ENCODE assay signal across 9 cellular contexts in the genomic region with DNA sequence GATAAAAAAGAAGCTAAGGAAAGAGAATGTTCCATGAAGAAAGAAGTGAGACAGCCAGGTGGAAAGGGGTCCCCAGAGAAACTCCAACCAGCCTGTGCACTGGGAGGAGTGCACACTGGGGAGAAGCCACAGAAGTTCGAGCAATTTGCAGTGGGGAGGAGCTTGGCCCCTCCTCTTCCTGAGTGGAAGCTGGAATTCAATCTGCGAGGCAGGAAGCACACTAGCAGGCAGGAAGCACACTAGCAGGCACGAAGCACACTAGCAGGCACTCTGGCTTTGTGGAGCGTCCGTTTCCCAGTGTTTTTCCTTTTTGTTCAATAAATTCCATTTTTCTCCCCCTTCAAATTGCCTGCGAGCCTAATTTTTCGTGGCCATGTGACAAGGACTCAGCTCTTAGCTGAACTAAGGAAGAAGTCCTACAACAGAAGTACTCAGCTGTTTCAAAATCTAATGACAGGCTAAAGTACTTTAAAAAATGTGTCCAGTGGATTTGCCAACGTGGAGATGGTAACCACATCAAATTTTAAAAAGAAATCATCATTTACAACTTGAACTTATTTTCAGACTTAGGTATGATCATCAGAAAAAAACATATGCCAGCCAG. TPM values are rescaled to one million over a fixed set of nuclear protein-coding genes. Genes with fewer than 3 reads are reported as not detected.
DNase-seq lines count a peak whose midpoint lies in the region; ATAC-seq, FAIRE-seq and TF ChIP-seq lines count a peak whose summit lies in the region.
"Had no signal": no experiment of that assay in that cellular context is flagged by ENCODE, and none has a peak within 500 bp of the region (broad histone marks: within the 10 kb centered on the region; RNA-seq: fewer than 3 reads in every experiment).

No MANE protein-coding gene starts in this region.

- H3K4me1 ChIP-seq in K562 (replicated peaks in 1 of 2; ENCODE audit: control insufficient read depth in 2 of 2, insufficient read depth in 2 of 2, low read length in 2 of 2) (no peaks in the 10 kb centered on the region), left lung (peaks cover 9 to 14% of the 10 kb centered on the region in 2 donors), tibial artery (peaks cover 0 to 13% (median 3%) of the 10 kb centered on the region in 4 donors)

- TF ChIP-seq RAD21 in K562 (CRISPR knock-in tag; conservative IDR thresholded peaks at IDR 0.05 in 1 of 2, IDR thresholded peaks at IDR 0.05 in 1 of 2): no peak

- POLR2A ChIA-PET in K562 (lab: Yijun Ruan, JAX): interaction anchor here (1.3 kb wide), 1 partner anchor 13 kb away, joined by 4 read pairs; no protein-coding TSS in a partner anchor

- no peak overlapping the region for H3K9ac ChIP-seq in K562 (ENCODE audit: insufficient read depth in 1 of 2, low read depth in 2 of 2, low read length in 2 of 2)

- no peaks in the 10 kb centered on the region for H3K79me2 ChIP-seq in K562 (ENCODE audit: control insufficient read depth, insufficient read depth, low read length)

- H3K4me2 ChIP-seq in K562 (ENCODE audit: insufficient read depth, low read length): no peak overlapping the region

- H3K9me1 ChIP-seq in K562 (ENCODE audit: control insufficient read depth, insufficient read depth, low read length): no peaks in the 10 kb centered on the region

- 0 out of 2 replicates have a peak overlapping the region, but pooled peaks have one; percentile 28 for H2AFZ ChIP-seq in K562 (ENCODE audit: low read depth, low read length)

- TF ChIP-seq CTCF in K562 (IDR thresholded peaks at IDR 0.05 in 2 of 3, conservative IDR thresholded peaks at IDR 0.05 in 1 of 3; ENCODE audit: insufficient read depth in 2 of 3, low read depth in 1 of 3, low read length in 3 of 3): no peak
- no peak for TF ChIP-seq CTCF in left lung (IDR thresholded peaks at IDR 0.05)
- TF ChIP-seq CTCF in tibial artery (IDR thresholded peaks at IDR 0.05): no peak
- no peak for TF ChIP-seq CTCF in GM20000 (IDR thresholded peaks at IDR 0.05; ENCODE audit: extremely low read depth, missing control alignments)

- H3K36me3 ChIP-seq in K562 (ENCODE audit: control insufficient read depth, insufficient read depth, low read length) (peaks cover 47% of the 10 kb centered on the region), left lung (peaks cover 0 to 37% of the 10 kb centered on the region in 2 donors), tibial artery (peaks cover 3 to 37% (median 4%) of the 10 kb centered on the region in 3 donors)

- ATAC-seq in K562: peak; percentile 78
- ATAC-seq in left lung: peak; percentile 99

- CTCF ChIA-PET in K562 (lab: Yijun Ruan, JAX; ENCODE audit: low intra/inter-chr PET ratio): no interaction called here

- intact Hi-C loops in activated CD4-positive, alpha-beta T cell treated with anti-CD3 and anti-CD28 coated beads, Interleukin-2, amount 10 ng/mL, durations not matched to agents 24 days and 14 days (cut with micrococcal nuclease): no loop called here
- intact Hi-C loops in K562 (cut with micrococcal nuclease): no loop called here
- intact Hi-C loops in left lung (cut with DNase I): no loop called here
- intact Hi-C loops in tibial artery (cut with DNase I; ENCODE audit: low total_unique reads): no loop called here

- H3K27me3 Mint-ChIP-seq in activated CD4-positive, alpha-beta T cell treated with anti-CD3 and anti-CD28 coated beads, Interleukin-2, amount 10 ng/mL, durations not matched to agents 24 days and 14 days: no peaks in the 10 kb centered on the region

- H3K27me3 ChIP-seq in K562 (ENCODE audit: control insufficient read depth in 2 of 2, insufficient read depth in 2 of 2, low read length in 2 of 2) (no peaks in the 10 kb centered on the region), left lung (no peaks in the 10 kb centered on the region), tibial artery (no peaks in the 10 kb centered on the region)

- no peaks in the 10 kb centered on the region for H3K9me3 ChIP-seq in K562 (replicated peaks; ENCODE audit: control insufficient read depth, insufficient read depth, low read depth, low read length)
- no peaks in the 10 kb centered on the region for H3K9me3 ChIP-seq in left lung
- no peaks in the 10 kb centered on the region for H3K9me3 ChIP-seq in tibial artery

- H3K4me3 Mint-ChIP-seq in activated CD4-positive, alpha-beta T cell treated with anti-CD3 and anti-CD28 coated beads, Interleukin-2, amount 10 ng/mL, durations not matched to agents 24 days and 14 days: peak overlapping the region; percentile 27

- H3K4me3 ChIP-seq in K562: no peak overlapping the region
- H3K4me3 ChIP-seq in left lung: peak overlapping the region in 1 of 2 donors; percentile 13
- peak overlapping the region; percentile 33 to 48 for H3K4me3 ChIP-seq in tibial artery

- DNase-seq in activated CD4-positive, alpha-beta T cell treated with anti-CD3 and anti-CD28 coated beads, Interleukin-2, amount 10 ng/mL, durations not matched to agents 24 days and 14 days: peak; percentile 60
- no peak for DNase-seq in activated CD4-positive, alpha-beta T cell treated with anti-CD3 and anti-CD28 coated beads, Interleukin-2, amount 50 U/mL, for 1 hour
- DNase-seq in K562 (ENCODE audit: extremely low read depth in 1 of 4, low spot score in 3 of 4): peak in 1 of 4 experiments; percentile 19
- peak in 1 of 2 donors; percentile 64 for DNase-seq in left lung
- DNase-seq in tibial artery: peak; percentile 65 to 83
- DNase-seq in NCI-H526 treated with DMSO at 0.1 percent for 48 hours (lab: John Stamatoyannopoulos, UW): no peak
- DNase-seq in GM20000 (ENCODE audit: low spot score): no peak
- DNase-seq in NCI-H82 (lab: John Stamatoyannopoulos, UW): no peak
- DNase-seq: AML-193 had no signal

- TF ChIP-seq POLR2A in K562 (conservative IDR thresholded peaks at IDR 0.05): no peak

- H3K27ac ChIP-seq in K562 (ENCODE audit: extremely low read depth, low read depth, low read length) (no peak overlapping the region), left lung (peak overlapping the region; percentile 73 to 81), tibial artery (peak overlapping the region; percentile 77 to 80)

- H3K27ac Mint-ChIP-seq in activated CD4-positive, alpha-beta T cell treated with anti-CD3 and anti-CD28 coated beads, Interleukin-2, amount 10 ng/mL, durations not matched to agents 24 days and 14 days: peak overlapping the region; percentile 65

- no peak for FAIRE-seq in K562 (lab: Jason Lieb, UNC)

- 54% methylated on average over 8 of the region's 8 CpGs for whole genome bisulfite sequencing in K562 (ENCODE audit: insufficient coverage, low coverage, missing lambda C conversion rate)

- BruUV-seq in K562 (replicated peaks; lab: Mats Ljungman, UMichigan): no TSS peak

- no peaks in the 10 kb centered on the region for H3K9me3 Mint-ChIP-seq in activated CD4-positive, alpha-beta T cell treated with anti-CD3 and anti-CD28 coated beads, Interleukin-2, amount 10 ng/mL, durations not matched to agents 24 days and 14 days

- no peaks in the 10 kb centered on the region for H4K20me1 ChIP-seq in K562 (replicated peaks; ENCODE audit: control insufficient read depth, insufficient read depth, low read length)

- TF ChIP-seq EP300 in K562 (IDR thresholded peaks at IDR 0.05; ENCODE audit: low read length): no peak

- peaks cover 8% of the 10 kb centered on the region for H3K4me1 Mint-ChIP-seq in activated CD4-positive, alpha-beta T cell treated with anti-CD3 and anti-CD28 coated beads, Interleukin-2, amount 10 ng/mL, durations not matched to agents 24 days and 14 days

- H3K36me3 Mint-ChIP-seq in activated CD4-positive, alpha-beta T cell treated with anti-CD3 and anti-CD28 coated beads, Interleukin-2, amount 10 ng/mL, durations not matched to agents 24 days and 14 days (ENCODE audit: low read depth): peaks cover 25% of the 10 kb centered on the region

- in situ Hi-C loops in K562 (cut with MboI): no loop called here

RNA-seq across cellular contexts. Expression of a gene that starts 21.4 kb away (rescaled TPM):
- 7.6 and 8.4 TPM in 2 replicates for total RNA-seq in activated CD4-positive, alpha-beta T cell treated with anti-CD3 and anti-CD28 coated beads, Interleukin-2, amount 10 ng/mL, durations not matched to agents 24 days and 14 days
- total RNA-seq in K562 (2011; cell fraction: chromatin; rRNA removed; ENCODE audit: low replicate concordance): 21.5 and 33.5 TPM in 2 replicates
- total RNA-seq in K562 (2011; cell fraction: nucleolus; rRNA removed): 3.8 and 7.4 TPM in 2 replicates
- 10.1 and 15.6 TPM in 2 replicates for total RNA-seq in K562 (2011; cell fraction: nucleoplasm; rRNA removed)
- total RNA-seq in K562 (2014; rRNA removed) (10.0 and 12.7 TPM in 2 replicates), K562 (2014; rRNA removed; fragmentation: Illumina TruSeq; extraction: Trizol) (12.8 and 15.1 TPM in 2 replicates), K562 (2015; rRNA removed; fragmentation: Illumina TruSeq; extraction: Trizol) (11.8 and 13.9 TPM in 2 replicates), K562 (2021) (12.5 and 14.0 TPM in 2 replicates), left lung (10 to 100 TPM; 43.8 to 50.4 TPM)
- polyA plus RNA-seq in K562 (2011; rRNA removed) (7.7 and 10.2 TPM in 2 replicates), K562 (2014; fragmentation: Illumina TruSeq; extraction: Trizol) (12.3 and 13.6 TPM in 2 replicates), K562 (2014; fragmentation: Nextera tagmentation; extraction: Ambion mirVana) (1 to 10 TPM; 2.9 to 3.3 TPM), K562 (2014; rRNA removed) (8.0 and 8.1 TPM in 2 replicates)
- 4.0 and 5.0 TPM in 2 replicates for polyA plus RNA-seq in K562 (2011; cell fraction: cytosol; rRNA removed)
- polyA plus RNA-seq in K562 (2011; cell fraction: nucleus; rRNA removed): 8.5 and 9.5 TPM in 2 replicates
- 7.4 and 12.4 TPM in 2 replicates for polyA plus RNA-seq in K562 (2012)
- 14.2 and 18.9 TPM in 2 replicates for polyA minus RNA-seq in K562 (2011; rRNA and poly(A)+ RNA removed)
- polyA minus RNA-seq in K562 (2011; cell fraction: cytosol; rRNA and poly(A)+ RNA removed): 8.0 and 8.1 TPM in 2 replicates
- polyA minus RNA-seq in K562 (2011; cell fraction: nucleus; rRNA and poly(A)+ RNA removed): 3.5 and 7.7 TPM in 2 replicates

RNA-seq across cellular contexts. Expression of a gene that starts 23.2 kb away (rescaled TPM):
- 14.4 and 16.3 TPM in 2 replicates for total RNA-seq in activated CD4-positive, alpha-beta T cell treated with anti-CD3 and anti-CD28 coated beads, Interleukin-2, amount 10 ng/mL, durations not matched to agents 24 days and 14 days
- 25.3 and 46.3 TPM in 2 replicates for total RNA-seq in K562 (2011; cell fraction: chromatin; rRNA removed; ENCODE audit: low replicate concordance)
- total RNA-seq in K562 (2011; cell fraction: nucleolus; rRNA removed): 14.8 and 18.3 TPM in 2 replicates
- total RNA-seq in K562 (2011; cell fraction: nucleoplasm; rRNA removed): 23.8 and 31.1 TPM in 2 replicates
- total RNA-seq in K562 (2014; rRNA removed) (22.1 and 27.3 TPM in 2 replicates), K562 (2014; rRNA removed; fragmentation: Illumina TruSeq; extraction: Trizol) (25.0 and 25.2 TPM in 2 replicates), K562 (2015; rRNA removed; fragmentation: Illumina TruSeq; extraction: Trizol) (16.9 and 21.1 TPM in 2 replicates), K562 (2021) (14.4 and 19.3 TPM in 2 replicates), left lung (1 to 10 TPM; 5.2 TPM)
- polyA plus RNA-seq in K562 (2011; rRNA removed) (20.5 and 26.3 TPM in 2 replicates), K562 (2014; fragmentation: Illumina TruSeq; extraction: Trizol) (15.7 and 16.2 TPM in 2 replicates), K562 (2014; fragmentation: Nextera tagmentation; extraction: Ambion mirVana) (1 to 10 TPM; 5.3 to 5.6 TPM), K562 (2014; rRNA removed) (21.5 and 23.3 TPM in 2 replicates)
- polyA plus RNA-seq in K562 (2011; cell fraction: cytosol; rRNA removed): 10.6 and 11.9 TPM in 2 replicates
- polyA plus RNA-seq in K562 (2011; cell fraction: nucleus; rRNA removed): 12.4 and 16.0 TPM in 2 replicates
- 9.7 and 11.6 TPM in 2 replicates for polyA plus RNA-seq in K562 (2012)
- polyA minus RNA-seq in K562 (2011; rRNA and poly(A)+ RNA removed): 32.9 and 34.5 TPM in 2 replicates
- polyA minus RNA-seq in K562 (2011; cell fraction: cytosol; rRNA and poly(A)+ RNA removed): 7.8 and 12.5 TPM in 2 replicates
- polyA minus RNA-seq in K562 (2011; cell fraction: nucleus; rRNA and poly(A)+ RNA removed): 9.8 and 14.9 TPM in 2 replicates

RNA-seq across cellular contexts. Expression of a gene that starts 23.6 kb away (rescaled TPM):
- 109 and 111 TPM in 2 replicates for total RNA-seq in activated CD4-positive, alpha-beta T cell treated with anti-CD3 and anti-CD28 coated beads, Interleukin-2, amount 10 ng/mL, durations not matched to agents 24 days and 14 days
- 38.5 and 51.7 TPM in 2 replicates for total RNA-seq in K562 (2011; cell fraction: chromatin; rRNA removed; ENCODE audit: low replicate concordance)
- 24.5 and 24.8 TPM in 2 replicates for total RNA-seq in K562 (2011; cell fraction: nucleolus; rRNA removed)
- 34.8 and 40.9 TPM in 2 replicates for total RNA-seq in K562 (2011; cell fraction: nucleoplasm; rRNA removed)
- total RNA-seq in K562 (2014; rRNA removed): 59.9 and 76.9 TPM in 2 replicates
- total RNA-seq in K562 (2014; rRNA removed; fragmentation: Illumina TruSeq; extraction: Trizol): 116 and 125 TPM in 2 replicates
- total RNA-seq in K562 (2015; rRNA removed; fragmentation: Illumina TruSeq; extraction: Trizol): 101 and 111 TPM in 2 replicates
- 90.2 and 95.6 TPM in 2 replicates for total RNA-seq in K562 (2021)
- polyA plus RNA-seq in K562 (2011; rRNA removed): 75.0 and 81.6 TPM in 2 replicates
- polyA plus RNA-seq in K562 (2011; cell fraction: cytosol; rRNA removed): 35.3 and 54.9 TPM in 2 replicates
- 27.2 and 40.2 TPM in 2 replicates for polyA plus RNA-seq in K562 (2011; cell fraction: nucleus; rRNA removed)
- polyA plus RNA-seq in K562 (2012): 79.8 and 97.3 TPM in 2 replicates
- 105 and 120 TPM in 2 replicates for polyA plus RNA-seq in K562 (2014; fragmentation: Illumina TruSeq; extraction: Trizol)
- 100 to 1,000 TPM; 194 to 271 TPM for polyA plus RNA-seq in K562 (2014; fragmentation: Nextera tagmentation; extraction: Ambion mirVana)
- polyA plus RNA-seq in K562 (2014; rRNA removed): 82.8 and 92.7 TPM in 2 replicates
- polyA minus RNA-seq in K562 (2011; rRNA and poly(A)+ RNA removed): 56.3 and 61.4 TPM in 2 replicates
- polyA minus RNA-seq in K562 (2011; cell fraction: cytosol; rRNA and poly(A)+ RNA removed): 38.3 and 45.0 TPM in 2 replicates
- 11.2 and 12.2 TPM in 2 replicates for polyA minus RNA-seq in K562 (2011; cell fraction: nucleus; rRNA and poly(A)+ RNA removed)
- total RNA-seq in left lung: 10 to 100 TPM; 63.0 to 69.5 TPM

Comparison
In these comparisons a context has a peak if more than half of its experiments do, and no peak if none do; other contexts are left out.
1. DNase-seq: peak in activated CD4-positive, alpha-beta T cell treated with anti-CD3 and anti-CD28 coated beads, Interleukin-2, amount 10 ng/mL, durations not matched to agents 24 days and 14 days (single experiment) and tibial artery (2 of 2); none in activated CD4-positive, alpha-beta T cell treated with anti-CD3 and anti-CD28 coated beads, Interleukin-2, amount 50 U/mL, for 1 hour (single experiment), NCI-H526 treated with DMSO at 0.1 percent for 48 hours (single experiment), GM20000 (single experiment) and NCI-H82 (single experiment).